ENCODE assay signal across 14 cellular contexts in the genomic region with DNA sequence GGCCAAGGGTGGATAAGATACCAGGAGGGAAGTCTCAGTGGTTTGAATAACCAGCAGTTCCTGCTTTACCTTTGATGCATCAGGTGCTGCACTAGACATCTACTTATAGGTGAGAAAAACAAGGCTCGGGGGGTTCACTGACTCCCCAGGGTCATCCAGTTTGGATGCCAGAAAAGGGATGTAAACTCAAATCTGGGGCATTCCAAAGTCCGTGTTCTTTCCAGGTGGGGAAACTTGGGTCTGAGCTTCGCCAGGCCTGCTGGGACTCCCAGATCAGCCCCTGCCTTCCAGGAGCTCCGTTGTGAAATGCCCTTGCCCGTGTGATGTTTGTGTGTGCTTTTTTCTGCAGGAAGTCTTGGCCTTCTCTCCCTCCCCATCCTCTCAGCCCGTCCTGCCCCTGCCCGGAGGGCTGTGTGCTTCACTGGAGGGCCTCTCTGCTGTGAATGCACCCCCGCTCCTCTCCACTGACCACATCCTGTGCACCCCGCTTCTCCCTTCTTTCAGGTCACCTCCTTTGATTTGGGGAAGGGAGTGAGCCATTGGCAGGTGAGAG. TPM values are rescaled to one million over a fixed set of nuclear protein-coding genes. Genes with fewer than 3 reads are reported as not detected.
DNase-seq lines count a peak whose midpoint lies in the region; ATAC-seq and TF ChIP-seq lines count a peak whose summit lies in the region.
"Had no signal": no experiment of that assay in that cellular context is flagged by ENCODE, and none has a peak within 500 bp of the region (broad histone marks: within the 10 kb centered on the region; RNA-seq: fewer than 3 reads in every experiment).

No MANE protein-coding gene starts in this region.

- peaks cover 4 to 7% of the 10 kb centered on the region in 2 donors for H3K4me1 ChIP-seq in duodenal mucosa (ENCODE audit: control insufficient read depth in 1 of 2, insufficient read depth in 2 of 2, low read length in 2 of 2)
- peaks cover 64% of the 10 kb centered on the region for H3K4me1 ChIP-seq in lower lobe of right lung
- peaks cover 10 to 53% of the 10 kb centered on the region in 2 donors for H3K4me1 ChIP-seq in thoracic aorta (ENCODE audit: control insufficient read depth in 1 of 2, low read depth in 2 of 2)

- H3K36me3 Mint-ChIP-seq in activated CD8-positive, alpha-beta T cell treated with anti-CD3 and anti-CD28 coated beads for 36 hours (ENCODE audit: low read depth): no peaks in the 10 kb centered on the region
- no peaks in the 10 kb centered on the region for H3K36me3 Mint-ChIP-seq in activated T-helper 17 cell treated with anti-CD3 and anti-CD28 coated beads, Interleukin-2, amount 50 U/mL, for 72 hours (ENCODE audit: low read depth)

- CTCF ChIA-PET in activated CD8-positive, alpha-beta T cell treated with anti-CD3 and anti-CD28 coated beads for 36 hours (lab: Charles Lee): interaction anchor here (1.0 to 1.5 kb wide), 2 partner anchors 46 to 84 kb away, joined by 3 read pairs; no protein-coding TSS in a partner anchor

- intact Hi-C loops in activated CD8-positive, alpha-beta T cell treated with anti-CD3 and anti-CD28 coated beads for 36 hours (cut with micrococcal nuclease): no loop called here
- intact Hi-C loops in lower lobe of right lung (cut with DNase I): no loop called here

- no peak for TF ChIP-seq POLR2A in erythroblast (IDR thresholded peaks at IDR 0.05; ENCODE audit: low read length)

- no peak for TF ChIP-seq CTCF in activated CD8-positive, alpha-beta T cell treated with anti-CD3 and anti-CD28 coated beads for 36 hours (IDR thresholded peaks at IDR 0.05)
- TF ChIP-seq CTCF in lower lobe of right lung (IDR thresholded peaks at IDR 0.05): no peak
- TF ChIP-seq CTCF in thoracic aorta (IDR thresholded peaks at IDR 0.05): no peak

- ATAC-seq in activated CD8-positive, alpha-beta T cell treated with anti-CD3 and anti-CD28 coated beads for 36 hours: peak; percentile 20
- ATAC-seq in lower lobe of right lung (peak; percentile 63 to 78), thoracic aorta (ENCODE audit: insufficient number of reproducible peaks, low FRiP score, low read depth) (no peak), HG02588 (IDR thresholded peaks at IDR 0.05; ENCODE audit: unreplicated experiment) (no peak)
- no peak for ATAC-seq in activated T-helper 17 cell treated with anti-CD3 and anti-CD28 coated beads, Interleukin-2, amount 50 U/mL, for 72 hours (replicated peaks)
- ATAC-seq: mucosa of descending colon had no signal

- no peak overlapping the region for H3K27ac Mint-ChIP-seq in activated CD8-positive, alpha-beta T cell treated with anti-CD3 and anti-CD28 coated beads for 36 hours
- no peak overlapping the region for H3K27ac Mint-ChIP-seq in activated T-helper 17 cell treated with anti-CD3 and anti-CD28 coated beads, Interleukin-2, amount 50 U/mL, for 72 hours
- H3K27ac Mint-ChIP-seq: activated CD4-positive, alpha-beta T cell treated with anti-CD3 and anti-CD28 coated beads, Interleukin-2, amount 10 ng/mL, durations not matched to agents 7 days and 5 days; progenitor cell of endocrine pancreas; T-helper 1 cell treated with Interleukin-12 subunit alpha and Interleukin-12 subunit beta and Interleukin-4 antibody, amounts not matched to agents 30 μg/mL and 1 μg/mL, for 36 hours had no signal

- no peaks in the 10 kb centered on the region for H3K27me3 ChIP-seq in duodenal mucosa (ENCODE audit: control insufficient read depth in 1 of 2, insufficient read depth in 2 of 2, low read length in 2 of 2)
- no peaks in the 10 kb centered on the region for H3K27me3 ChIP-seq in lower lobe of right lung (ENCODE audit: low read depth)
- H3K27me3 ChIP-seq in thoracic aorta (replicated peaks; ENCODE audit: insufficient read depth): no peaks in the 10 kb centered on the region

- peaks cover 13% of the 10 kb centered on the region for H3K4me1 Mint-ChIP-seq in activated CD8-positive, alpha-beta T cell treated with anti-CD3 and anti-CD28 coated beads for 36 hours (ENCODE audit: low read depth)
- H3K4me1 Mint-ChIP-seq in activated T-helper 17 cell treated with anti-CD3 and anti-CD28 coated beads, Interleukin-2, amount 50 U/mL, for 72 hours: no peaks in the 10 kb centered on the region

- H3K9me3 Mint-ChIP-seq in activated CD8-positive, alpha-beta T cell treated with anti-CD3 and anti-CD28 coated beads for 36 hours: no peaks in the 10 kb centered on the region
- no peaks in the 10 kb centered on the region for H3K9me3 Mint-ChIP-seq in activated T-helper 17 cell treated with anti-CD3 and anti-CD28 coated beads, Interleukin-2, amount 50 U/mL, for 72 hours
- H3K9me3 Mint-ChIP-seq: activated CD4-positive, alpha-beta T cell treated with anti-CD3 and anti-CD28 coated beads, Interleukin-2, amount 10 ng/mL, durations not matched to agents 7 days and 5 days; T-helper 1 cell treated with Interleukin-12 subunit alpha and Interleukin-12 subunit beta and Interleukin-4 antibody, amounts not matched to agents 30 μg/mL and 1 μg/mL, for 36 hours had no signal

- no peak overlapping the region for H3K9ac ChIP-seq in duodenal mucosa (ENCODE audit: low read depth in 1 of 2, low read length in 2 of 2)

- H3K9me3 ChIP-seq in duodenal mucosa (ENCODE audit: control insufficient read depth in 1 of 2, low read length in 2 of 2): no peaks in the 10 kb centered on the region
- no peaks in the 10 kb centered on the region for H3K9me3 ChIP-seq in lower lobe of right lung
- H3K9me3 ChIP-seq in thoracic aorta: no peaks in the 10 kb centered on the region
- H3K9me3 ChIP-seq: mucosa of descending colon had no signal

- no peaks in the 10 kb centered on the region for H3K36me3 ChIP-seq in duodenal mucosa (ENCODE audit: control insufficient read depth in 1 of 2, insufficient read depth in 2 of 2, low read length in 2 of 2)
- no peaks in the 10 kb centered on the region for H3K36me3 ChIP-seq in lower lobe of right lung
- no peaks in the 10 kb centered on the region for H3K36me3 ChIP-seq in thoracic aorta

- H3K4me3 Mint-ChIP-seq in activated CD8-positive, alpha-beta T cell treated with anti-CD3 and anti-CD28 coated beads for 36 hours: no peak overlapping the region
- H3K4me3 Mint-ChIP-seq in activated T-helper 17 cell treated with anti-CD3 and anti-CD28 coated beads, Interleukin-2, amount 50 U/mL, for 72 hours: no peak overlapping the region
- H3K4me3 Mint-ChIP-seq: activated CD4-positive, alpha-beta T cell treated with anti-CD3 and anti-CD28 coated beads, Interleukin-2, amount 10 ng/mL, durations not matched to agents 7 days and 5 days; T-helper 1 cell treated with Interleukin-12 subunit alpha and Interleukin-12 subunit beta and Interleukin-4 antibody, amounts not matched to agents 30 μg/mL and 1 μg/mL, for 36 hours had no signal

- no peak overlapping the region for H3K4me3 ChIP-seq in duodenal mucosa (ENCODE audit: low read depth in 1 of 2, low read length in 2 of 2)
- no peak overlapping the region for H3K4me3 ChIP-seq in lower lobe of right lung
- peak overlapping the region; percentile 47 for H3K4me3 ChIP-seq in thoracic aorta
- H3K4me3 ChIP-seq: mucosa of descending colon had no signal

- H3K27ac ChIP-seq in duodenal mucosa (ENCODE audit: low read depth, low read length) (peak overlapping the region; percentile 42), lower lobe of right lung (peak overlapping the region; percentile 68), thoracic aorta (peak overlapping the region; percentile 89 to 95)

- peaks cover 32% of the 10 kb centered on the region for H3K27me3 Mint-ChIP-seq in activated CD8-positive, alpha-beta T cell treated with anti-CD3 and anti-CD28 coated beads for 36 hours
- peaks cover 24% of the 10 kb centered on the region for H3K27me3 Mint-ChIP-seq in activated T-helper 17 cell treated with anti-CD3 and anti-CD28 coated beads, Interleukin-2, amount 50 U/mL, for 72 hours
- H3K27me3 Mint-ChIP-seq: progenitor cell of endocrine pancreas had no signal

- DNase-seq in activated CD8-positive, alpha-beta T cell treated with anti-CD3 and anti-CD28 coated beads for 36 hours: peak; percentile 17
- DNase-seq in lower lobe of right lung (no peak), thoracic aorta (ENCODE audit: low spot score) (no peak), erythroblast (lab: John Stamatoyannopoulos, UW) (no peak)
- DNase-seq: activated CD4-positive, alpha-beta T cell treated with anti-CD3 and anti-CD28 coated beads, Interleukin-2, amount 10 ng/mL, durations not matched to agents 7 days and 5 days; activated naive CD4-positive, alpha-beta T cell treated with Interleukin-2 at 50 U/mL for 16 hours; HCEC 1CT; mucosa of descending colon; OCI-M1 had no signal

- POLR2A ChIA-PET in activated CD8-positive, alpha-beta T cell treated with anti-CD3 and anti-CD28 coated beads for 36 hours (lab: Charles Lee): interaction anchor here (0.8 kb wide), 1 partner anchor 17 kb away, joined by 3 read pairs; no protein-coding TSS in a partner anchor

RNA-seq across cellular contexts. Expression of a gene that starts 42.1 kb away (rescaled TPM):
- total RNA-seq in activated CD8-positive, alpha-beta T cell treated with anti-CD3 and anti-CD28 coated beads for 36 hours: under 1 TPM in 1 of 2 experiments, not detected in 1; 0.07 TPM
- total RNA-seq in lower lobe of right lung (61.1 TPM), thoracic aorta (10 to 100 TPM; 39.5 to 50.2 TPM)
- 1 to 10 TPM in 1 of 2 donors, under 1 TPM in 1; 0.65 to 2.7 TPM for total RNA-seq in activated T-helper 17 cell treated with anti-CD3 and anti-CD28 coated beads, Interleukin-2, amount 50 U/mL, for 72 hours

Comparison
In these comparisons a context has a peak if more than half of its experiments do, and no peak if none do; other contexts are left out.
1. ATAC-seq: peak in activated CD8-positive, alpha-beta T cell treated with anti-CD3 and anti-CD28 coated beads for 36 hours (single experiment) and lower lobe of right lung (2 of 2); none in thoracic aorta (single experiment), HG02588 (single experiment) and activated T-helper 17 cell treated with anti-CD3 and anti-CD28 coated beads, Interleukin-2, amount 50 U/mL, for 72 hours (single experiment).
2. H3K27ac ChIP-seq: peak in every context shown above with its lines; median percentile 92 in thoracic aorta; 68 in lower lobe of right lung; 42 in duodenal mucosa.
3. RNA of a gene that starts 42.1 kb away (total RNA-seq): 61.1 TPM in lower lobe of right lung (single experiment) and 39.5 to 50.2 TPM in thoracic aorta; 0.65 to 2.7 TPM in activated T-helper 17 cell treated with anti-CD3 and anti-CD28 coated beads, Interleukin-2, amount 50 U/mL, for 72 hours and 0.07 TPM in activated CD8-positive, alpha-beta T cell treated with anti-CD3 and anti-CD28 coated beads for 36 hours; every median in the first group is over 10 times any median in the second.